In genomic region chr4:931960-932712, GRCh38 we compare ENCODE assay signal across 1 cellular context.
A peak's percentile ranks its signal among the peaks of the same experiment; 100 is the strongest.
TF ChIP-seq lines count a peak whose summit lies in the region.

GAK (minus strand) TSS chr4:932316; CDS start chr4:932187, 129 bp downstream.
A gene with protein sequence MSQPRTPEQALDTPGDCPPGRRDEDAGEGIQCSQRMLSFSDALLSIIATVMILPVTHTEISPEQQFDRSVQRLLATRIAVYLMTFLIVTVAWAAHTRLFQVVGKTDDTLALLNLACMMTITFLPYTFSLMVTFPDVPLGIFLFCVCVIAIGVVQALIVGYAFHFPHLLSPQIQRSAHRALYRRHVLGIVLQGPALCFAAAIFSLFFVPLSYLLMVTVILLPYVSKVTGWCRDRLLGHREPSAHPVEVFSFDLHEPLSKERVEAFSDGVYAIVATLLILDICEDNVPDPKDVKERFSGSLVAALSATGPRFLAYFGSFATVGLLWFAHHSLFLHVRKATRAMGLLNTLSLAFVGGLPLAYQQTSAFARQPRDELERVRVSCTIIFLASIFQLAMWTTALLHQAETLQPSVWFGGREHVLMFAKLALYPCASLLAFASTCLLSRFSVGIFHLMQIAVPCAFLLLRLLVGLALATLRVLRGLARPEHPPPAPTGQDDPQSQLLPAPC (plus strand): TSS chr4:932460. CDS start chr4:947740, 15,280 bp downstream.

TF ChIP-seq in H1, 55 proteins besides CTCF, POLR2A, EP300 and RAD21:
- TF ChIP-seq E2F6 (IDR thresholded peaks at IDR 0.05) (peak; percentile 78), SP2 (IDR thresholded peaks at IDR 0.05; ENCODE audit: low read length) (no peak), SRF (IDR thresholded peaks at IDR 0.05; ENCODE audit: low read depth, low read length) (no peak), SIRT6 (IDR thresholded peaks at IDR 0.05; ENCODE audit: low read length) (no peak), SP1 (IDR thresholded peaks at IDR 0.05; ENCODE audit: low read depth, low read length) (no peak), SIN3A (conservative IDR thresholded peaks at IDR 0.05 in 1 of 2, IDR thresholded peaks at IDR 0.05 in 1 of 2; ENCODE audit: low read depth in 1 of 2, low read length in 2 of 2) (peak; percentile 81 to 97; a peak in 3 of 4 replicates), TAF1 (IDR thresholded peaks at IDR 0.05; ENCODE audit: low read depth, low read length) (peak; percentile 82), MAFK (IDR thresholded peaks at IDR 0.05; ENCODE audit: low read depth, low read length) (no peak), NANOG (IDR thresholded peaks at IDR 0.05; ENCODE audit: insufficient read depth, low read depth, low read length, poor library complexity, severe bottlenecking) (no peak), TBP (IDR thresholded peaks at IDR 0.05; ENCODE audit: low read depth, low read length) (peak; percentile 61; the same call in 1 of the 2 replicates), CREB1 (IDR thresholded peaks at IDR 0.05) (peak; percentile 99), CHD2 (IDR thresholded peaks at IDR 0.05; ENCODE audit: low read length) (no peak), HDAC2 (IDR thresholded peaks at IDR 0.05; ENCODE audit: borderline replicate concordance in 1 of 2, low read depth in 2 of 2, low read length in 2 of 2) (peak in 1 of 2 experiments; percentile 31; a peak in 1 of 4 replicates), ASH2L (IDR thresholded peaks at IDR 0.05; ENCODE audit: low read length) (peak; percentile 93), PHF8 (conservative IDR thresholded peaks at IDR 0.05; ENCODE audit: low read depth, low read length) (peak; percentile 92), SP4 (IDR thresholded peaks at IDR 0.05; ENCODE audit: low read length) (peak; percentile 54; the same call in 1 of the 2 replicates), CEBPB (IDR thresholded peaks at IDR 0.05; ENCODE audit: low read depth, low read length) (no peak), GTF2F1 (IDR thresholded peaks at IDR 0.05; ENCODE audit: borderline replicate concordance, low read depth, low read length) (no peak), BRCA1 (IDR thresholded peaks at IDR 0.05; ENCODE audit: low read depth, low read length) (peak; percentile 4; the same call in 1 of the 2 replicates), YY1 (IDR thresholded peaks at IDR 0.05; ENCODE audit: low read depth, low read length) (peak; percentile 69; the same call in 1 of the 2 replicates), HDAC6 (IDR thresholded peaks at IDR 0.05; ENCODE audit: low read depth, low read length) (no peak), USF2 (IDR thresholded peaks at IDR 0.05; ENCODE audit: low read length) (no peak), ATF3 (IDR thresholded peaks at IDR 0.05; ENCODE audit: insufficient read depth, low read depth, low read length) (peak; percentile 69; the same call in 1 of the 2 replicates), GABPA (IDR thresholded peaks at IDR 0.05; ENCODE audit: borderline replicate concordance, insufficient read depth, low read length) (peak; percentile 83; the same call in 1 of the 2 replicates), RXRA (IDR thresholded peaks at IDR 0.05; ENCODE audit: insufficient read depth, low read depth, low read length) (no peak), NRF1 (IDR thresholded peaks at IDR 0.05; ENCODE audit: low read depth, low read length) (peak; percentile 81), EZH2 (IDR thresholded peaks at IDR 0.05; ENCODE audit: low read depth, low read length, severe bottlenecking) (no peak), KDM1A (IDR thresholded peaks at IDR 0.05; ENCODE audit: borderline replicate concordance, low read length) (no peak), RBBP5 (IDR thresholded peaks at IDR 0.05; ENCODE audit: borderline replicate concordance, low read depth, low read length) (peak; percentile 79), POLR2AphosphoS5 (IDR thresholded peaks at IDR 0.05; ENCODE audit: low read depth, low read length) (peak; percentile 65), SAP30 (IDR thresholded peaks at IDR 0.05; ENCODE audit: insufficient read depth, insufficient replicate concordance, low read length) (peak; percentile 70), RFX5 (IDR thresholded peaks at IDR 0.05; ENCODE audit: borderline replicate concordance, low read depth, low read length) (no peak), KDM4A (IDR thresholded peaks at IDR 0.05; ENCODE audit: low read depth, low read length, severe bottlenecking) (peak; percentile 90), JUND (IDR thresholded peaks at IDR 0.05; ENCODE audit: low read length) (no peak), TCF12 (IDR thresholded peaks at IDR 0.05; ENCODE audit: low read depth, low read length) (no peak)
- TF ChIP-seq, protein P1, sequence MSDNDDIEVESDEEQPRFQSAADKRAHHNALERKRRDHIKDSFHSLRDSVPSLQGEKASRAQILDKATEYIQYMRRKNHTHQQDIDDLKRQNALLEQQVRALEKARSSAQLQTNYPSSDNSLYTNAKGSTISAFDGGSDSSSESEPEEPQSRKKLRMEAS (IDR thresholded peaks at IDR 0.05): peak; percentile 91
